9 cellular contexts compared by ENCODE assay signal in the genomic region with DNA sequence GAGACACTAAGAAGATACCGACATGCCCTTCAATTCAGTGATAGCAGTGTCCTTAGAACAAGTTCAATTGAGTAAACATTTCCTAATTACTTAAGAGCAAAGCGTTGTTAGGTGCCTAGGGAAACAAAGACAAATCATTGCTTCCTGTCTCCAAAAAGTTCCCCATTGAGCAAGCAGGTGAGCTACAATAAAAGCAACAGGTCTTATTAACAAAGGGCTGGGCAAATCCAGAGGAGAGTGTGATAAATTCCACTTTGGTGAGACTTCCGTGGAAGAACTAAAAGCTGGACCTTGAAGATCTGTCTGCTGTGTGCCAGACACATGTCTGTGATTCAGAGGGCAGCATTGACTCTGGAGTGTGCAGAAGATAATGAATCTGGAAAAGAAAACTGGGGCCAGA. TPM values are rescaled to one million over a fixed set of nuclear protein-coding genes. Genes with fewer than 3 reads are reported as not detected.
A peak's percentile ranks its signal among the peaks of the same experiment; 100 is the strongest.
DNase-seq lines count a peak whose midpoint lies in the region; ATAC-seq and TF ChIP-seq lines count a peak whose summit lies in the region.
"Had no signal": no experiment of that assay in that cellular context is flagged by ENCODE, and none has a peak within 500 bp of the region (broad histone marks: within the 10 kb centered on the region; RNA-seq: fewer than 3 reads in every experiment).

No MANE protein-coding gene starts in this region.

- ATAC-seq in WTC11: no peak
- ATAC-seq in GM19452 (IDR thresholded peaks at IDR 0.05; ENCODE audit: unreplicated experiment): no peak

- H3K4me1 Mint-ChIP-seq in CD4-positive, alpha-beta memory T cell: peaks cover 13 to 25% (median 17%) of the 10 kb centered on the region in 4 donors
- H3K4me1 Mint-ChIP-seq in WTC11: peaks cover 25% of the 10 kb centered on the region

- H3K36me3 Mint-ChIP-seq in CD4-positive, alpha-beta memory T cell: peaks cover 0 to 1% of the 10 kb centered on the region in 2 donors
- H3K36me3 Mint-ChIP-seq in WTC11: no peaks in the 10 kb centered on the region

- H3K27ac ChIP-seq in CD4-positive, alpha-beta memory T cell (ENCODE audit: low read depth, low read length): no peak overlapping the region
- peak overlapping the region; percentile 96 for H3K27ac ChIP-seq in HUES48 (ENCODE audit: low read depth, low read length)

- H3K36me3 ChIP-seq in CD4-positive, alpha-beta memory T cell (ENCODE audit: insufficient read depth, low read length): no peaks in the 10 kb centered on the region
- H3K36me3 ChIP-seq in HUES48 (ENCODE audit: control insufficient read depth, insufficient read depth, low read length): no peaks in the 10 kb centered on the region

- peak overlapping the region; percentile 57 to 91 (median 76) for H3K27ac Mint-ChIP-seq in CD4-positive, alpha-beta memory T cell
- peak overlapping the region; percentile 43 for H3K27ac Mint-ChIP-seq in WTC11
- H3K27ac Mint-ChIP-seq: dendritic cell treated with granulocyte-macrophage colony-stimulating factor and Interleukin-4, amounts not matched to agents 40 ng/mL and 50 ng/mL, for 4 days had no signal

- peak in 1 of 5 donors; percentile 13 for DNase-seq in CD4-positive, alpha-beta memory T cell
- DNase-seq in WTC11 (ENCODE audit: low spot score): no peak
- peak; percentile 37 for DNase-seq in kidney tubule cell (ENCODE audit: low spot score)
- no peak for DNase-seq in superior temporal gyrus (ENCODE audit: extremely low spot score)
- DNase-seq in stimulated activated CD4-positive, alpha-beta T cell treated with anti-CD3 and anti-CD28 coated beads, Interleukin-15, amount 100 ng/mL, for 24 hours: no peak
- no peak for DNase-seq in nucleus accumbens (lab: John Stamatoyannopoulos, UW)

- POLR2A ChIA-PET in CD4-positive, alpha-beta memory T cell (lab: Charles Lee; ENCODE audit: partially characterized antibody): interaction anchor here (1.8 to 3.5 kb wide), 4 partner anchors 38 to 131 kb away, joined by 3 to 117 read pairs (median 15); partner anchors contain the start of genes GPX7 and SHISAL2A
- POLR2A ChIA-PET in WTC11 (lab: Charles Lee): no interaction called here

- peaks cover 25% of the 10 kb centered on the region for H3K4me1 ChIP-seq in CD4-positive, alpha-beta memory T cell (ENCODE audit: insufficient read depth, low read length)
- H3K4me1 ChIP-seq in HUES48 (ENCODE audit: control insufficient read depth, insufficient read depth, low read length): peaks cover 28% of the 10 kb centered on the region

- no peaks in the 10 kb centered on the region for H3K27me3 ChIP-seq in CD4-positive, alpha-beta memory T cell (ENCODE audit: insufficient read depth, low read length)
- no peaks in the 10 kb centered on the region for H3K27me3 ChIP-seq in HUES48 (ENCODE audit: control insufficient read depth, insufficient read depth, low read length)

- peaks cover 0 to 1% of the 10 kb centered on the region in 2 donors for H3K27me3 Mint-ChIP-seq in CD4-positive, alpha-beta memory T cell
- H3K27me3 Mint-ChIP-seq in WTC11 (ENCODE audit: low read depth): no peaks in the 10 kb centered on the region

- H3K4me3 ChIP-seq in CD4-positive, alpha-beta memory T cell (ENCODE audit: low read length in 2 of 2): no peak overlapping the region
- H3K4me3 ChIP-seq in HUES48 (ENCODE audit: low read depth, low read length): peak overlapping the region; percentile 93

- no peak for TF ChIP-seq CTCF in WTC11 (IDR thresholded peaks at IDR 0.05)

- H3K4me3 Mint-ChIP-seq in CD4-positive, alpha-beta memory T cell: peak overlapping the region in 7 of 8 donors; percentile 60 to 82 (median 77)
- peak overlapping the region; percentile 86 for H3K4me3 Mint-ChIP-seq in WTC11
- H3K4me3 Mint-ChIP-seq: dendritic cell treated with granulocyte-macrophage colony-stimulating factor and Interleukin-4, amounts not matched to agents 40 ng/mL and 50 ng/mL, for 4 days had no signal

- 0 out of 2 replicates have a peak overlapping the region, but pooled peaks have one; percentile 90 for H3K9ac ChIP-seq in HUES48 (ENCODE audit: low read depth, low read length)

- no peaks in the 10 kb centered on the region for H3K9me3 Mint-ChIP-seq in CD4-positive, alpha-beta memory T cell
- H3K9me3 Mint-ChIP-seq in WTC11: peaks cover 3% of the 10 kb centered on the region
- H3K9me3 Mint-ChIP-seq: dendritic cell treated with granulocyte-macrophage colony-stimulating factor and Interleukin-4, amounts not matched to agents 40 ng/mL and 50 ng/mL, for 4 days had no signal

- CTCF ChIA-PET in CD4-positive, alpha-beta memory T cell (lab: Charles Lee; ENCODE audit: partially characterized antibody): interaction anchor here (1.3 kb wide), 1 partner anchor 11 kb away, joined by 3 read pairs; no protein-coding TSS in a partner anchor
- CTCF ChIA-PET in WTC11 (lab: Charles Lee): interaction anchor here (1.0 kb wide), 1 partner anchor 108 kb away, joined by 3 read pairs; no protein-coding TSS in a partner anchor

- H3K9me3 ChIP-seq in CD4-positive, alpha-beta memory T cell (ENCODE audit: control insufficient read depth in 1 of 2, low read length in 2 of 2): no peaks in the 10 kb centered on the region
- no peaks in the 10 kb centered on the region for H3K9me3 ChIP-seq in HUES48 (ENCODE audit: control insufficient read depth, insufficient read depth, low read length)

- intact Hi-C loops in CD4-positive, alpha-beta memory T cell (cut with micrococcal nuclease): loop anchor here (5.0 kb wide), 1 partner anchor 858 kb away; no protein-coding TSS in a partner anchor

TF ChIP-seq in WTC11, 78 proteins besides CTCF, POLR2A, EP300 and RAD21 (continues in another document):
- no peak for TF ChIP-seq CDX4 (CRISPR knock-in tag; IDR thresholded peaks at IDR 0.05; ENCODE audit: borderline replicate concordance)
- no peak for TF ChIP-seq ATF3 (CRISPR knock-in tag; conservative IDR thresholded peaks at IDR 0.05)
- no peak for TF ChIP-seq NR2C2 (CRISPR knock-in tag; IDR thresholded peaks at IDR 0.05)
- TF ChIP-seq CREB1 (CRISPR knock-in tag; IDR thresholded peaks at IDR 0.05): no peak
- TF ChIP-seq AFF4 (CRISPR knock-in tag; IDR thresholded peaks at IDR 0.05; ENCODE audit: borderline replicate concordance): no peak
- TF ChIP-seq, protein P1, sequence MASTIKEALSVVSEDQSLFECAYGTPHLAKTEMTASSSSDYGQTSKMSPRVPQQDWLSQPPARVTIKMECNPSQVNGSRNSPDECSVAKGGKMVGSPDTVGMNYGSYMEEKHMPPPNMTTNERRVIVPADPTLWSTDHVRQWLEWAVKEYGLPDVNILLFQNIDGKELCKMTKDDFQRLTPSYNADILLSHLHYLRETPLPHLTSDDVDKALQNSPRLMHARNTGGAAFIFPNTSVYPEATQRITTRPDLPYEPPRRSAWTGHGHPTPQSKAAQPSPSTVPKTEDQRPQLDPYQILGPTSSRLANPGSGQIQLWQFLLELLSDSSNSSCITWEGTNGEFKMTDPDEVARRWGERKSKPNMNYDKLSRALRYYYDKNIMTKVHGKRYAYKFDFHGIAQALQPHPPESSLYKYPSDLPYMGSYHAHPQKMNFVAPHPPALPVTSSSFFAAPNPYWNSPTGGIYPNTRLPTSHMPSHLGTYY (CRISPR knock-in tag; IDR thresholded peaks at IDR 0.05): no peak
- TF ChIP-seq MAX (CRISPR knock-in tag; IDR thresholded peaks at IDR 0.05): no peak

RNA-seq across cellular contexts. Expression of gene TUT4, which starts 1.9 kb away (rescaled TPM):
- 100 to 1,000 TPM; 151 to 159 TPM for total RNA-seq in CD4-positive, alpha-beta memory T cell
- polyA plus RNA-seq in CD4-positive, alpha-beta memory T cell: 10 to 100 TPM; 22.4 to 42.7 TPM
- total RNA-seq in WTC11 (2021): 57.4 to 63.6 TPM (median 63.3 TPM) in 3 replicates

RNA-seq across cellular contexts. Expression of gene GPX7, which starts 47.4 kb away (rescaled TPM):
- total RNA-seq in CD4-positive, alpha-beta memory T cell: 10 to 100 TPM; 26.3 to 27.5 TPM
- 10 to 100 TPM; 34.1 to 34.4 TPM for polyA plus RNA-seq in CD4-positive, alpha-beta memory T cell
- total RNA-seq in WTC11 (2021): 9.9 to 13.9 TPM (median 13.1 TPM) in 3 replicates
